In the genomic region with DNA sequence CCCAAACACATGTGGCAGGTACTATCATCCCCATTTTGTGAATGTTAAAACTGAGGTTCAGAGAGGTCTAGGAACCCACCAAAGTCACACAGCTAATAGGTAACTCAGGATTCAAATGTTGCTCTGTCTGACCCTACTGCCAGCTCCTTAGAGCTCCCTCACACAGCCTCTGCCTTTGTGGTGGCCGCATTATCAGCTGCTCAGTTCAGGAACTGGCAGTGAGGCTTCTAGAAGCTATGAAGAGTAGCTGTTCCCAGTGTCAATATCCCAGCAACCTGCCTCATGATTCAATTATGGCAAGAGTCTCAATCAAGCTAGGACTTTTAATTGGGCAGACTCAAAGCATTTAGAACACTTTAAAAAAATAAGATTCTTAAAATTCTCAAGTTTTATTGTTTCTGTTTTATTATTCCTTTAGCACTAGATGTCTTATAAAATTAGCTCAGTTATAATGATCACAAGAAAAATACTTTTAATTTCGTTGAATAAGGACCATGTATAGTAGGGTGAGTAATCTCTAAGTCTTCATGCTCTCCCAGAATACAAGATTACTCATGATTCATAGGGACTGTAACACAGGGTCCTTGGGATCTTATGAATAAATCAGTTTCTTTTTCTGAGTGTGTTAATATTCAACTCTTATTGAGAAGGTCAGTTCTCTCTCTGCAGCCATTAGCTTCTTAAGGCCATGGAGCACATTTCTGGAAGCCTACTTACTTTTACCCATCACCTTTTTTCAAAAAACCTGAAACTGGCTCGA, we compare ENCODE assay signal across 22 cellular contexts.
DNase-seq lines count a peak whose midpoint lies in the region; ATAC-seq and TF ChIP-seq lines count a peak whose summit lies in the region.
"Had no signal": no experiment of that assay in that cellular context is flagged by ENCODE, and none has a peak within 500 bp of the region (broad histone marks: within the 10 kb centered on the region; RNA-seq: fewer than 3 reads in every experiment).

No MANE protein-coding gene starts in this region.

- peaks cover 3% of the 10 kb centered on the region for H3K9me3 Mint-ChIP-seq in Calu3 (ENCODE audit: low read depth, unreplicated experiment)
- H3K9me3 Mint-ChIP-seq: stimulated activated memory B cell treated with anti-CD40 and anti-IgM and Interleukin-4, amounts not matched to agents 10 μg/mL and 1 μg/mL and 100 μg/mL, for 72 hours had no signal

- peaks cover 0 to 1% of the 10 kb centered on the region in 2 donors for H3K36me3 ChIP-seq in aorta (ENCODE audit: control insufficient read depth in 1 of 2, insufficient read depth in 2 of 2, low read length in 1 of 2)
- H3K36me3 ChIP-seq: gastroesophageal sphincter, SJCRH30 had no signal

- TF ChIP-seq CTCF in Calu3 (IDR thresholded peaks at IDR 0.05; ENCODE audit: unreplicated experiment) = no peak
- no peak for TF ChIP-seq CTCF in choroid plexus epithelial cell (conservative IDR thresholded peaks at IDR 0.05; ENCODE audit: low read depth, low read length)

- H3K4me3 ChIP-seq in choroid plexus epithelial cell (ENCODE audit: low read depth, low read length) = no peak overlapping the region
- no peak overlapping the region for H3K4me3 ChIP-seq in aorta (ENCODE audit: low read length in 2 of 2)
- H3K4me3 ChIP-seq: body of pancreas, gastroesophageal sphincter, SJCRH30 had no signal

- H3K27ac Mint-ChIP-seq in Calu3 (ENCODE audit: unreplicated experiment) = peak overlapping the region; percentile 90
- H3K27ac Mint-ChIP-seq: activated CD4-positive, alpha-beta T cell treated with anti-CD3 and anti-CD28 coated beads, Interleukin-2, amount 10 ng/mL, durations not matched to agents 7 days and 5 days; activated naive CD8-positive, alpha-beta T cell; activated T-helper 17 cell treated with anti-CD3 and anti-CD28 coated beads, Interleukin-2, amount 50 U/mL, for 72 hours; CD8-positive, alpha-beta memory T cell; nephron progenitor cell; stimulated activated memory B cell treated with anti-CD40 and anti-IgM and Interleukin-4, amounts not matched to agents 10 μg/mL and 1 μg/mL and 100 μg/mL, for 72 hours; T-helper 17 cell had no signal

- peaks cover 56% of the 10 kb centered on the region for H3K4me1 Mint-ChIP-seq in Calu3 (ENCODE audit: low read depth, unreplicated experiment)
- H3K4me1 Mint-ChIP-seq: activated CD4-positive, alpha-beta T cell treated with anti-CD3 and anti-CD28 coated beads, Interleukin-2, amount 10 ng/mL, durations not matched to agents 7 days and 5 days; activated T-helper 17 cell treated with anti-CD3 and anti-CD28 coated beads, Interleukin-2, amount 50 U/mL, for 72 hours; CD8-positive, alpha-beta memory T cell; nephron progenitor cell; stimulated activated memory B cell treated with anti-CD40 and anti-IgM and Interleukin-4, amounts not matched to agents 10 μg/mL and 1 μg/mL and 100 μg/mL, for 72 hours; T-helper 17 cell had no signal

- no peak overlapping the region for H3K27ac ChIP-seq in aorta (ENCODE audit: low read depth in 1 of 2, low read length in 2 of 2)
- H3K27ac ChIP-seq: body of pancreas, gastroesophageal sphincter, VCaP had no signal

- 76 to 82% methylated on average over 3 of the region's 3 CpGs for WGBS in aorta, 2 donors

- H3K36me3 Mint-ChIP-seq in Calu3 (ENCODE audit: insufficient read depth, unreplicated experiment) = peaks cover 14% of the 10 kb centered on the region
- H3K36me3 Mint-ChIP-seq: activated naive CD8-positive, alpha-beta T cell; stimulated activated memory B cell treated with anti-CD40 and anti-IgM and Interleukin-4, amounts not matched to agents 10 μg/mL and 1 μg/mL and 100 μg/mL, for 72 hours had no signal

- H3K4me1 ChIP-seq in aorta (ENCODE audit: control insufficient read depth in 1 of 2, insufficient read depth in 2 of 2, low read length in 2 of 2) = no peaks in the 10 kb centered on the region
- H3K4me1 ChIP-seq: body of pancreas, gastroesophageal sphincter had no signal

- peaks cover 6% of the 10 kb centered on the region for H3K9me3 ChIP-seq in aorta (ENCODE audit: control insufficient read depth, low read length)
- H3K9me3 ChIP-seq: body of pancreas had no signal

- ATAC-seq in aorta (ENCODE audit: low FRiP score) = no peak
- ATAC-seq: activated T-helper 17 cell treated with anti-CD3 and anti-CD28 coated beads, Interleukin-2, amount 50 U/mL, for 72 hours; body of pancreas; gastroesophageal sphincter; stimulated activated memory B cell treated with anti-CD40 and anti-IgM and Interleukin-4, amounts not matched to agents 10 μg/mL and 1 μg/mL and 100 μg/mL, for 72 hours; T-helper 17 cell had no signal

- intact Hi-C loops in Calu3 (cut with micrococcal nuclease; ENCODE audit: unreplicated experiment) = loop anchor here (5.0 kb wide), 1 partner anchor 338 kb away; no protein-coding TSS in a partner anchor
- intact Hi-C loops in aorta (cut with DNase I) = no loop called here

- DNase-seq in Calu3 (no peak), M059J (ENCODE audit: low read depth) (peak; percentile 58), choroid plexus epithelial cell (ENCODE audit: low read depth) (peak; percentile 55), medulla oblongata (ENCODE audit: extremely low spot score) (peak; percentile 18), DMS 273 treated with DMSO at 0.1 percent for 48 hours (lab: John Stamatoyannopoulos, UW) (no peak), NCI-H2196 treated with DMSO at 0.1 percent for 48 hours (lab: John Stamatoyannopoulos, UW; ENCODE audit: unreplicated experiment) (no peak), NCI-H1417 (lab: John Stamatoyannopoulos, UW) (no peak), aorta (no peak)
- DNase-seq: activated CD4-positive, alpha-beta T cell treated with anti-CD3 and anti-CD28 coated beads, Interleukin-2, amount 10 ng/mL, durations not matched to agents 7 days and 5 days; body of pancreas; CD8-positive, alpha-beta memory T cell; DND-41; H7; nephron progenitor cell; SJCRH30; stimulated activated CD4-positive, alpha-beta T cell treated with anti-CD3 and anti-CD28 coated beads, Interleukin-1b, Interleukin-23, amount 100 ng/mL, for 48 hours; T-helper 17 cell had no signal

- no peaks in the 10 kb centered on the region for H3K27me3 Mint-ChIP-seq in Calu3 (ENCODE audit: unreplicated experiment)
- H3K27me3 Mint-ChIP-seq: activated CD4-positive, alpha-beta T cell treated with anti-CD3 and anti-CD28 coated beads, Interleukin-2, amount 10 ng/mL, durations not matched to agents 7 days and 5 days; activated naive CD8-positive, alpha-beta T cell; activated T-helper 17 cell treated with anti-CD3 and anti-CD28 coated beads, Interleukin-2, amount 50 U/mL, for 72 hours; CD8-positive, alpha-beta memory T cell; stimulated activated memory B cell treated with anti-CD40 and anti-IgM and Interleukin-4, amounts not matched to agents 10 μg/mL and 1 μg/mL and 100 μg/mL, for 72 hours; T-helper 17 cell had no signal

- H3K4me3 Mint-ChIP-seq in Calu3 (ENCODE audit: low read depth, unreplicated experiment) = no peak overlapping the region
- H3K4me3 Mint-ChIP-seq: activated CD4-positive, alpha-beta T cell treated with anti-CD3 and anti-CD28 coated beads, Interleukin-2, amount 10 ng/mL, durations not matched to agents 7 days and 5 days; activated naive CD8-positive, alpha-beta T cell; activated T-helper 17 cell treated with anti-CD3 and anti-CD28 coated beads, Interleukin-2, amount 50 U/mL, for 72 hours; CD8-positive, alpha-beta memory T cell; nephron progenitor cell; stimulated activated memory B cell treated with anti-CD40 and anti-IgM and Interleukin-4, amounts not matched to agents 10 μg/mL and 1 μg/mL and 100 μg/mL, for 72 hours; T-helper 17 cell had no signal

- no peaks in the 10 kb centered on the region for H3K27me3 ChIP-seq in aorta (ENCODE audit: control insufficient read depth in 1 of 2, insufficient read depth in 2 of 2, low read length in 1 of 2)
- H3K27me3 ChIP-seq: body of pancreas, gastroesophageal sphincter, SJCRH30 had no signal

- BruUV-seq in Calu3 (replicated peaks; lab: Mats Ljungman, UMichigan) = no TSS peak

- CTCF ChIA-PET in Calu3 (lab: Charles Lee) = interaction anchor here (1.4 kb wide), 1 partner anchor 19 kb away, joined by 3 read pairs; no protein-coding TSS in a partner anchor

Comparison
In these comparisons a context has a peak if more than half of its experiments do, and no peak if none do; other contexts are left out.
1. DNase-seq: peak in M059J (single experiment), choroid plexus epithelial cell (single experiment) and medulla oblongata (single experiment); none in Calu3 (single experiment), DMS 273 treated with DMSO at 0.1 percent for 48 hours (single experiment), NCI-H2196 treated with DMSO at 0.1 percent for 48 hours (single experiment), NCI-H1417 (0 of 3) and aorta (0 of 2).